Comparison of ENCODE assay signal across 1 cellular context in the genomic region with DNA sequence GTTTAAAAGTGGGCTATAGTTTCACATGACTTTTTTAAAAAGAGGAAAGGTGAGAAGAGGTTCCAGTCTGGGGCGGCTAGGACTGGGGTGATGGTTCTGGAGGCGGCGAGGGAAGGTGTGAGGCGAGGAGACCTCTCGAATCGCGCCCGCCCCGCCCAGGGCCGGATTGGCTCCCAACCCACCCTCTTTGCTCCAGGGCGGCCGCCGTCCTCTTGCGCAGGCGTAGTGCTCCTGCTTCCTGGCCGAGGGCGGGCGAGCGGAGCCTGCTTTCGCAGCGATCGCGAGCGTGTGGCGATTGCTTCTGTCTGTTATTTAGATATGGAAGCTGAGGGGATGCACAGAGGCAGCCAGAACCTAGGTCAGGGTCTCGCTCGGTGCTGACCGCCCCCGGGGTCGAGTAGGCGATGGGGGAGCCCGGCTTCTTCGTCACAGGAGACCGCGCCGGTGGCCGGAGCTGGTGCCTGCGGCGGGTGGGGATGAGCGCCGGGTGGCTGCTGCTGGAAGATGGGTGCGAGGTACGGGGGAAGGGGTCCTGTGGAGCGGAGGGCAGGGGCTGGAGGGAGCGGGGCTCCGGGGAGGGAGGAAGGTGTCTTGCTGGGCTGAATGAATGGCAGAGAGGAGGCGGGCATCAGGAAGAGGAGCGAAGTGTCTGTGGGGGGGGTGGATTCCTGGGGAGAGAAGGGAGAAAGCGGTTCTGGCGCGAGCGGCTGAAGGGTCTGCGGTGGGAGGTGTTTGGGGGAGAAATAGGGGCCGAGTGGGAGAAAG.
TF ChIP-seq lines count a peak whose summit lies in the region.

A gene with protein sequence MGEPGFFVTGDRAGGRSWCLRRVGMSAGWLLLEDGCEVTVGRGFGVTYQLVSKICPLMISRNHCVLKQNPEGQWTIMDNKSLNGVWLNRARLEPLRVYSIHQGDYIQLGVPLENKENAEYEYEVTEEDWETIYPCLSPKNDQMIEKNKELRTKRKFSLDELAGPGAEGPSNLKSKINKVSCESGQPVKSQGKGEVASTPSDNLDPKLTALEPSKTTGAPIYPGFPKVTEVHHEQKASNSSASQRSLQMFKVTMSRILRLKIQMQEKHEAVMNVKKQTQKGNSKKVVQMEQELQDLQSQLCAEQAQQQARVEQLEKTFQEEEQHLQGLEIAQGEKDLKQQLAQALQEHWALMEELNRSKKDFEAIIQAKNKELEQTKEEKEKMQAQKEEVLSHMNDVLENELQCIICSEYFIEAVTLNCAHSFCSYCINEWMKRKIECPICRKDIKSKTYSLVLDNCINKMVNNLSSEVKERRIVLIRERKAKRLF (plus strand): TSS at position 223 of the 765 bp plus-strand sequence. CDS start 182 bp downstream, at position 405.

TF ChIP-seq in HepG2, 621 proteins besides CTCF, POLR2A, EP300 and RAD21 (continued from another document and continues in another):
- TF ChIP-seq, protein P1, sequence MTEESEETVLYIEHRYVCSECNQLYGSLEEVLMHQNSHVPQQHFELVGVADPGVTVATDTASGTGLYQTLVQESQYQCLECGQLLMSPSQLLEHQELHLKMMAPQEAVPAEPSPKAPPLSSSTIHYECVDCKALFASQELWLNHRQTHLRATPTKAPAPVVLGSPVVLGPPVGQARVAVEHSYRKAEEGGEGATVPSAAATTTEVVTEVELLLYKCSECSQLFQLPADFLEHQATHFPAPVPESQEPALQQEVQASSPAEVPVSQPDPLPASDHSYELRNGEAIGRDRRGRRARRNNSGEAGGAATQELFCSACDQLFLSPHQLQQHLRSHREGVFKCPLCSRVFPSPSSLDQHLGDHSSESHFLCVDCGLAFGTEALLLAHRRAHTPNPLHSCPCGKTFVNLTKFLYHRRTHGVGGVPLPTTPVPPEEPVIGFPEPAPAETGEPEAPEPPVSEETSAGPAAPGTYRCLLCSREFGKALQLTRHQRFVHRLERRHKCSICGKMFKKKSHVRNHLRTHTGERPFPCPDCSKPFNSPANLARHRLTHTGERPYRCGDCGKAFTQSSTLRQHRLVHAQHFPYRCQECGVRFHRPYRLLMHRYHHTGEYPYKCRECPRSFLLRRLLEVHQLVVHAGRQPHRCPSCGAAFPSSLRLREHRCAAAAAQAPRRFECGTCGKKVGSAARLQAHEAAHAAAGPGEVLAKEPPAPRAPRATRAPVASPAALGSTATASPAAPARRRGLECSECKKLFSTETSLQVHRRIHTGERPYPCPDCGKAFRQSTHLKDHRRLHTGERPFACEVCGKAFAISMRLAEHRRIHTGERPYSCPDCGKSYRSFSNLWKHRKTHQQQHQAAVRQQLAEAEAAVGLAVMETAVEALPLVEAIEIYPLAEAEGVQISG (CRISPR knock-in tag; IDR thresholded peaks at IDR 0.05) = peak; percentile 51
- TF ChIP-seq ZNF543 (CRISPR knock-in tag; IDR thresholded peaks at IDR 0.05) = peak; percentile 83
- peak; percentile 96; the same call in 1 of the 2 replicates for TF ChIP-seq ZNF572 (CRISPR knock-in tag; IDR thresholded peaks at IDR 0.05)
- peak; percentile 85; the same call in 1 of the 2 replicates for TF ChIP-seq ZNF557 (CRISPR knock-in tag; IDR thresholded peaks at IDR 0.05)
- no peak for TF ChIP-seq ZNF333 (CRISPR knock-in tag; IDR thresholded peaks at IDR 0.05; ENCODE audit: borderline replicate concordance)
- no peak; the same call in 1 of the 2 replicates for TF ChIP-seq ZKSCAN5 (CRISPR knock-in tag; IDR thresholded peaks at IDR 0.05)
- TF ChIP-seq, protein P2, sequence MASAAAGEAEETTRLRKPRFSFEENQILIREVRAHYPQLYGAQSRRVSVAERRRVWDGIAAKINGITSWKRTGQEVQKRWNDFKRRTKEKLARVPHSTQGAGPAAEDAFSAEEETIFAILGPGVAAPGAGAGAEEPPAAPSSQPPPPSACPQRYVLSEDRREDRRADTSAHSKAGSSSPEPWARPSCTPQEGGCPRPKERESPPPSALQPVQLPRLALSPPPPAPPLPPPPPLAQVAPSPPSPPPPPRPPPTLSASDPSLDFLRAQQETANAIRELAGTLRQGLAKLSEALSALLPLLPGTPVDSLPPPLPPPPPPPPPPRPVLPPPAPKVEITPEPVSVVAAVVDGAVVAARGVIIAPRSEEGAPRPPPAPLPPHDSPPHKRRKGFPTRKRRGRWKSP (CRISPR knock-in tag; IDR thresholded peaks at IDR 0.05) = peak; percentile 51
- 0 out of 2 replicates have a peak, but pooled peaks have one; percentile 45 for TF ChIP-seq CC2D1A (CRISPR knock-in tag; IDR thresholded peaks at IDR 0.05)
- TF ChIP-seq, protein P3, sequence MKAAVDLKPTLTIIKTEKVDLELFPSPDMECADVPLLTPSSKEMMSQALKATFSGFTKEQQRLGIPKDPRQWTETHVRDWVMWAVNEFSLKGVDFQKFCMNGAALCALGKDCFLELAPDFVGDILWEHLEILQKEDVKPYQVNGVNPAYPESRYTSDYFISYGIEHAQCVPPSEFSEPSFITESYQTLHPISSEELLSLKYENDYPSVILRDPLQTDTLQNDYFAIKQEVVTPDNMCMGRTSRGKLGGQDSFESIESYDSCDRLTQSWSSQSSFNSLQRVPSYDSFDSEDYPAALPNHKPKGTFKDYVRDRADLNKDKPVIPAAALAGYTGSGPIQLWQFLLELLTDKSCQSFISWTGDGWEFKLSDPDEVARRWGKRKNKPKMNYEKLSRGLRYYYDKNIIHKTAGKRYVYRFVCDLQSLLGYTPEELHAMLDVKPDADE (CRISPR knock-in tag; IDR thresholded peaks at IDR 0.05) = 0 out of 2 replicates have a peak, but pooled peaks have one; percentile 30
- TF ChIP-seq MYNN (CRISPR knock-in tag; IDR thresholded peaks at IDR 0.05; ENCODE audit: low read depth) = no peak
- TF ChIP-seq RNF2 (conservative IDR thresholded peaks at IDR 0.05; ENCODE audit: low read depth) = no peak
- TF ChIP-seq ZNF672 (CRISPR knock-in tag; IDR thresholded peaks at IDR 0.05) = no peak
- 0 out of 2 replicates have a peak, but pooled peaks have one; percentile 55 for TF ChIP-seq ZNF589 (CRISPR knock-in tag; conservative IDR thresholded peaks at IDR 0.05)
- peak; percentile 72; the same call in 1 of the 2 replicates for TF ChIP-seq ERF (CRISPR knock-in tag; IDR thresholded peaks at IDR 0.05)
- TF ChIP-seq ZNF501 (CRISPR knock-in tag; IDR thresholded peaks at IDR 0.05) = peak; percentile 96
- TF ChIP-seq, protein P4, sequence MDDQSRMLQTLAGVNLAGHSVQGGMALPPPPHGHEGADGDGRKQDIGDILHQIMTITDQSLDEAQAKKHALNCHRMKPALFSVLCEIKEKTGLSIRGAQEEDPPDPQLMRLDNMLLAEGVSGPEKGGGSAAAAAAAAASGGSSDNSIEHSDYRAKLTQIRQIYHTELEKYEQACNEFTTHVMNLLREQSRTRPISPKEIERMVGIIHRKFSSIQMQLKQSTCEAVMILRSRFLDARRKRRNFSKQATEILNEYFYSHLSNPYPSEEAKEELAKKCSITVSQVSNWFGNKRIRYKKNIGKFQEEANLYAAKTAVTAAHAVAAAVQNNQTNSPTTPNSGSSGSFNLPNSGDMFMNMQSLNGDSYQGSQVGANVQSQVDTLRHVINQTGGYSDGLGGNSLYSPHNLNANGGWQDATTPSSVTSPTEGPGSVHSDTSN (CRISPR knock-in tag; IDR thresholded peaks at IDR 0.05; ENCODE audit: borderline replicate concordance) = peak; percentile 86
- TF ChIP-seq ZFAT (CRISPR knock-in tag; conservative IDR thresholded peaks at IDR 0.05) = no peak
- TF ChIP-seq ZBTB1 (CRISPR knock-in tag; IDR thresholded peaks at IDR 0.05; ENCODE audit: borderline replicate concordance) = no peak
- TF ChIP-seq EHMT2 (IDR thresholded peaks at IDR 0.05; ENCODE audit: borderline replicate concordance, low read depth, low read length) = no peak
- TF ChIP-seq ZNF460 (CRISPR knock-in tag; IDR thresholded peaks at IDR 0.05; ENCODE audit: borderline replicate concordance) = no peak
- no peak for TF ChIP-seq SKI (IDR thresholded peaks at IDR 0.05; ENCODE audit: partially characterized antibody)
- TF ChIP-seq, protein P5, sequence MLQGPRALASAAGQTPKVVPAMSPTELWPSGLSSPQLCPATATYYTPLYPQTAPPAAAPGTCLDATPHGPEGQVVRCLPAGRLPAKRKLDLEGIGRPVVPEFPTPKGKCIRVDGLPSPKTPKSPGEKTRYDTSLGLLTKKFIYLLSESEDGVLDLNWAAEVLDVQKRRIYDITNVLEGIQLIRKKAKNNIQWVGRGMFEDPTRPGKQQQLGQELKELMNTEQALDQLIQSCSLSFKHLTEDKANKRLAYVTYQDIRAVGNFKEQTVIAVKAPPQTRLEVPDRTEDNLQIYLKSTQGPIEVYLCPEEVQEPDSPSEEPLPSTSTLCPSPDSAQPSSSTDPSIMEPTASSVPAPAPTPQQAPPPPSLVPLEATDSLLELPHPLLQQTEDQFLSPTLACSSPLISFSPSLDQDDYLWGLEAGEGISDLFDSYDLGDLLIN (CRISPR knock-in tag; IDR thresholded peaks at IDR 0.05; ENCODE audit: borderline replicate concordance) = peak; percentile 81; the same call in 1 of the 2 replicates
- TF ChIP-seq, protein P6, sequence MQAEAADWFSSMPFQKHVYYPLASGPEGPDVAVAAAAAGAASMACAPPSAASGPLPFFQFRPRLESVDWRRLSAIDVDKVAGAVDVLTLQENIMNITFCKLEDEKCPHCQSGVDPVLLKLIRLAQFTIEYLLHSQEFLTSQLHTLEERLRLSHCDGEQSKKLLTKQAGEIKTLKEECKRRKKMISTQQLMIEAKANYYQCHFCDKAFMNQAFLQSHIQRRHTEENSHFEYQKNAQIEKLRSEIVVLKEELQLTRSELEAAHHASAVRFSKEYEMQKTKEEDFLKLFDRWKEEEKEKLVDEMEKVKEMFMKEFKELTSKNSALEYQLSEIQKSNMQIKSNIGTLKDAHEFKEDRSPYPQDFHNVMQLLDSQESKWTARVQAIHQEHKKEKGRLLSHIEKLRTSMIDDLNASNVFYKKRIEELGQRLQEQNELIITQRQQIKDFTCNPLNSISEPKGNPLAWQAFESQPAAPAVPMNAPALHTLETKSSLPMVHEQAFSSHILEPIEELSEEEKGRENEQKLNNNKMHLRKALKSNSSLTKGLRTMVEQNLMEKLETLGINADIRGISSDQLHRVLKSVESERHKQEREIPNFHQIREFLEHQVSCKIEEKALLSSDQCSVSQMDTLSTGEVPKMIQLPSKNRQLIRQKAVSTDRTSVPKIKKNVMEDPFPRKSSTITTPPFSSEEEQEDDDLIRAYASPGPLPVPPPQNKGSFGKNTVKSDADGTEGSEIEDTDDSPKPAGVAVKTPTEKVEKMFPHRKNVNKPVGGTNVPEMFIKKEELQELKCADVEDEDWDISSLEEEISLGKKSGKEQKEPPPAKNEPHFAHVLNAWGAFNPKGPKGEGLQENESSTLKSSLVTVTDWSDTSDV (CRISPR knock-in tag; IDR thresholded peaks at IDR 0.05) = no peak
- TF ChIP-seq SNAPC2 (CRISPR knock-in tag; IDR thresholded peaks at IDR 0.05) = no peak
- no peak for TF ChIP-seq POLR2AphosphoS2 (IDR thresholded peaks at IDR 0.05; ENCODE audit: low read depth, low read length)
- TF ChIP-seq, protein P7, sequence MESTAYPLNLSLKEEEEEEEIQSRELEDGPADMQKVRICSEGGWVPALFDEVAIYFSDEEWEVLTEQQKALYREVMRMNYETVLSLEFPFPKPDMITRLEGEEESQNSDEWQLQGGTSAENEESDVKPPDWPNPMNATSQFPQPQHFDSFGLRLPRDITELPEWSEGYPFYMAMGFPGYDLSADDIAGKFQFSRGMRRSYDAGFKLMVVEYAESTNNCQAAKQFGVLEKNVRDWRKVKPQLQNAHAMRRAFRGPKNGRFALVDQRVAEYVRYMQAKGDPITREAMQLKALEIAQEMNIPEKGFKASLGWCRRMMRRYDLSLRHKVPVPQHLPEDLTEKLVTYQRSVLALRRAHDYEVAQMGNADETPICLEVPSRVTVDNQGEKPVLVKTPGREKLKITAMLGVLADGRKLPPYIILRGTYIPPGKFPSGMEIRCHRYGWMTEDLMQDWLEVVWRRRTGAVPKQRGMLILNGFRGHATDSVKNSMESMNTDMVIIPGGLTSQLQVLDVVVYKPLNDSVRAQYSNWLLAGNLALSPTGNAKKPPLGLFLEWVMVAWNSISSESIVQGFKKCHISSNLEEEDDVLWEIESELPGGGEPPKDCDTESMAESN (CRISPR knock-in tag; conservative IDR thresholded peaks at IDR 0.05) = peak; percentile 59
- TF ChIP-seq, protein P8, sequence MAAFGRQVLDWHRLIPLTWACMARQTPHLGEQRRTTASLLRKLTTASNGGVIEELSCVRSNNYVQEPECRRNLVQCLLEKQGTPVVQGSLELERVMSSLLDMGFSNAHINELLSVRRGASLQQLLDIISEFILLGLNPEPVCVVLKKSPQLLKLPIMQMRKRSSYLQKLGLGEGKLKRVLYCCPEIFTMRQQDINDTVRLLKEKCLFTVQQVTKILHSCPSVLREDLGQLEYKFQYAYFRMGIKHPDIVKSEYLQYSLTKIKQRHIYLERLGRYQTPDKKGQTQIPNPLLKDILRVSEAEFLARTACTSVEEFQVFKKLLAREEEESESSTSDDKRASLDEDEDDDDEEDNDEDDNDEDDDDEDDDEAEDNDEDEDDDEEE (CRISPR knock-in tag; IDR thresholded peaks at IDR 0.05) = no peak; the same call in 1 of the 2 replicates
- TF ChIP-seq NFE2L1 (CRISPR knock-in tag; IDR thresholded peaks at IDR 0.05; ENCODE audit: borderline replicate concordance) = no peak
- TF ChIP-seq, protein P9, sequence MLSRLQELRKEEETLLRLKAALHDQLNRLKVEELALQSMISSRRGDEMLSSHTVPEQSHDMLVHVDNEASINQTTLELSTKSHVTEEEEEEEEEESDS (CRISPR knock-in tag; IDR thresholded peaks at IDR 0.05; ENCODE audit: borderline replicate concordance) = 0 out of 2 replicates have a peak, but pooled peaks have one; percentile 71
- no peak for TF ChIP-seq MBNL3 (CRISPR knock-in tag; conservative IDR thresholded peaks at IDR 0.05)
- TF ChIP-seq ZNF777 (CRISPR knock-in tag; IDR thresholded peaks at IDR 0.05) = peak; percentile 24
- TF ChIP-seq ZNF883 (CRISPR knock-in tag; IDR thresholded peaks at IDR 0.05; ENCODE audit: not compliant biosample characterization) = peak; percentile 67
- peak; percentile 77 for TF ChIP-seq KAT8 (CRISPR knock-in tag; IDR thresholded peaks at IDR 0.05)
- peak; percentile 49; the same call in 1 of the 2 replicates for TF ChIP-seq ZNF792 (CRISPR knock-in tag; IDR thresholded peaks at IDR 0.05)
- TF ChIP-seq ZNF747 (CRISPR knock-in tag; IDR thresholded peaks at IDR 0.05; ENCODE audit: borderline replicate concordance) = 0 out of 2 replicates have a peak, but pooled peaks have one; percentile 71
- TF ChIP-seq, protein P10, sequence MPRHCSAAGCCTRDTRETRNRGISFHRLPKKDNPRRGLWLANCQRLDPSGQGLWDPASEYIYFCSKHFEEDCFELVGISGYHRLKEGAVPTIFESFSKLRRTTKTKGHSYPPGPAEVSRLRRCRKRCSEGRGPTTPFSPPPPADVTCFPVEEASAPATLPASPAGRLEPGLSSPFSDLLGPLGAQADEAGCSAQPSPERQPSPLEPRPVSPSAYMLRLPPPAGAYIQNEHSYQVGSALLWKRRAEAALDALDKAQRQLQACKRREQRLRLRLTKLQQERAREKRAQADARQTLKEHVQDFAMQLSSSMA (CRISPR knock-in tag; IDR thresholded peaks at IDR 0.05) = no peak
- no peak for TF ChIP-seq TAF15 (IDR thresholded peaks at IDR 0.05; ENCODE audit: low read depth, low read length, poor library complexity, severe bottlenecking)
- peak; percentile 86 for TF ChIP-seq YY1 (IDR thresholded peaks at IDR 0.05; ENCODE audit: insufficient read depth, insufficient replicate concordance, low read depth, low read length)
- no peak for TF ChIP-seq ZNF30 (CRISPR knock-in tag; IDR thresholded peaks at IDR 0.05)
- peak; percentile 61; the same call in 1 of the 2 replicates for TF ChIP-seq MYC (CRISPR knock-in tag; IDR thresholded peaks at IDR 0.05; ENCODE audit: borderline replicate concordance)
- TF ChIP-seq POLR2G (IDR thresholded peaks at IDR 0.05; ENCODE audit: low read depth, low read length) = peak; percentile 90
- no peak for TF ChIP-seq DNMT3B (CRISPR knock-in tag; conservative IDR thresholded peaks at IDR 0.05)
- no peak; the same call in 1 of the 2 replicates for TF ChIP-seq HCFC1 (IDR thresholded peaks at IDR 0.05; ENCODE audit: low read depth, low read length)
- TF ChIP-seq NCOA1 (CRISPR knock-in tag; IDR thresholded peaks at IDR 0.05) = 0 out of 2 replicates have a peak, but pooled peaks have one; percentile 60
- TF ChIP-seq ZNF235 (CRISPR knock-in tag; IDR thresholded peaks at IDR 0.05; ENCODE audit: borderline replicate concordance) = peak; percentile 21; the same call in 1 of the 2 replicates
